In the genomic region with DNA sequence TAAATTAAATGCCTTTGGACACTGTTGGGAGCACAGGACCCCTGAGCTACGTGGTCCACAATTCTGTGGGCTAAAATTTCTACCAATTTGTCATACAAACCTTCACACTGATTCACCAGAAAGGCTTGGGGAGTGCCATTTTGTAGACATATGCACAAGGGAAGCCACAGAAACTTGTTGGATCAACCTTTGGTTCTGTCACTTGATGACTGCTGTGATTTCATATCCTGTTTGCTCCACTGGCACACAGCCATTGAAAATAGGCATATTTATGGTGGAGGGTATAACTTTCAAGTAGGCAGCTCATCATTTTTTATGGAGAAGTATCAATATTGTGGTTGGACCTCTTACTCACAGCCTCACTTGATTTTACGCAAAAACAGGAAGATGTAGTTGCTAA, we compare ENCODE assay signal across 18 cellular contexts. TPM values are rescaled to one million over a fixed set of nuclear protein-coding genes. Genes with fewer than 3 reads are reported as not detected.
DNase-seq lines count a peak whose midpoint lies in the region; ATAC-seq and TF ChIP-seq lines count a peak whose summit lies in the region.
"Had no signal": no experiment of that assay in that cellular context is flagged by ENCODE, and none has a peak within 500 bp of the region (broad histone marks: within the 10 kb centered on the region; RNA-seq: fewer than 3 reads in every experiment).

No MANE protein-coding gene starts in this region.

- no peaks in the 10 kb centered on the region for H3K9me2 ChIP-seq in PC-3 (replicated peaks; ENCODE audit: low read length)

- H3K27me3 ChIP-seq in PC-3 (ENCODE audit: low read length): no peaks in the 10 kb centered on the region

- no peak for DNase-seq in activated CD8-positive, alpha-beta T cell treated with anti-CD3 and anti-CD28 coated beads for 36 hours
- no peak for DNase-seq in activated CD8-positive, alpha-beta T cell treated with anti-CD3 and anti-CD28 coated beads, Interleukin-2, amount 10 ng/mL, durations not matched to agents 7 days and 5 days
- DNase-seq in ELR (ENCODE audit: low read depth) (peak; percentile 54), PC-3 (peak; percentile 70), epithelial cell of prostate (ENCODE audit: low read depth, low spot score) (no peak), GM19238 (ENCODE audit: insufficient read length, low spot score) (no peak), NCI-H526 treated with DMSO at 0.1 percent for 48 hours (lab: John Stamatoyannopoulos, UW) (no peak)
- DNase-seq: AML-193, DMS53, GF-D8, NCI-H1105 treated with DMSO at 0.1 percent for 48 hours, NCI-H187 treated with DMSO at 0.1 percent for 48 hours, NCI-H446, NCI-H82, SHP77 had no signal

- no peak overlapping the region for H3K4me3 ChIP-seq in PC-3 (ENCODE audit: low read length)
- H3K4me3 ChIP-seq: GM23338 had no signal

- no peak overlapping the region for H3K27ac Mint-ChIP-seq in activated CD8-positive, alpha-beta T cell treated with anti-CD3 and anti-CD28 coated beads for 36 hours
- no peak overlapping the region for H3K27ac Mint-ChIP-seq in activated CD8-positive, alpha-beta T cell treated with anti-CD3 and anti-CD28 coated beads, Interleukin-2, amount 10 ng/mL, durations not matched to agents 7 days and 5 days
- H3K27ac Mint-ChIP-seq: GM23338 had no signal

- peaks cover 18% of the 10 kb centered on the region for H3K4me1 Mint-ChIP-seq in activated CD8-positive, alpha-beta T cell treated with anti-CD3 and anti-CD28 coated beads for 36 hours (ENCODE audit: low read depth)
- peaks cover 8% of the 10 kb centered on the region for H3K4me1 Mint-ChIP-seq in activated CD8-positive, alpha-beta T cell treated with anti-CD3 and anti-CD28 coated beads, Interleukin-2, amount 10 ng/mL, durations not matched to agents 7 days and 5 days (ENCODE audit: low read depth)
- H3K4me1 Mint-ChIP-seq: GM23338 had no signal

- peaks cover 14% of the 10 kb centered on the region for H3K4me1 ChIP-seq in PC-3 (ENCODE audit: insufficient read depth, low read length)

- no peaks in the 10 kb centered on the region for H3K9me3 ChIP-seq in PC-3 (ENCODE audit: low read length)

- no peaks in the 10 kb centered on the region for H4K20me1 ChIP-seq in PC-3 (ENCODE audit: low read length)

- peaks cover 28% of the 10 kb centered on the region for H3K36me3 Mint-ChIP-seq in activated CD8-positive, alpha-beta T cell treated with anti-CD3 and anti-CD28 coated beads for 36 hours (ENCODE audit: low read depth)
- peaks cover 37% of the 10 kb centered on the region for H3K36me3 Mint-ChIP-seq in activated CD8-positive, alpha-beta T cell treated with anti-CD3 and anti-CD28 coated beads, Interleukin-2, amount 10 ng/mL, durations not matched to agents 7 days and 5 days (ENCODE audit: low read depth)

- no peaks in the 10 kb centered on the region for H3K9me3 Mint-ChIP-seq in activated CD8-positive, alpha-beta T cell treated with anti-CD3 and anti-CD28 coated beads for 36 hours
- no peaks in the 10 kb centered on the region for H3K9me3 Mint-ChIP-seq in activated CD8-positive, alpha-beta T cell treated with anti-CD3 and anti-CD28 coated beads, Interleukin-2, amount 10 ng/mL, durations not matched to agents 7 days and 5 days (ENCODE audit: insufficient read depth)
- H3K9me3 Mint-ChIP-seq: GM23338 had no signal

- no peak overlapping the region for H3K4me3 Mint-ChIP-seq in activated CD8-positive, alpha-beta T cell treated with anti-CD3 and anti-CD28 coated beads for 36 hours
- H3K4me3 Mint-ChIP-seq in activated CD8-positive, alpha-beta T cell treated with anti-CD3 and anti-CD28 coated beads, Interleukin-2, amount 10 ng/mL, durations not matched to agents 7 days and 5 days: no peak overlapping the region
- H3K4me3 Mint-ChIP-seq: CD4-positive, CD25-positive, alpha-beta regulatory T cell; GM23338 had no signal

- CTCF ChIA-PET in activated CD8-positive, alpha-beta T cell treated with anti-CD3 and anti-CD28 coated beads for 36 hours (lab: Charles Lee): interaction anchor here (0.6 to 1.6 kb wide), 5 partner anchors 18 to 565 kb away, joined by 3 to 5 read pairs (median 4); no protein-coding TSS in a partner anchor
- CTCF ChIA-PET in activated CD8-positive, alpha-beta T cell treated with anti-CD3 and anti-CD28 coated beads, Interleukin-2, amount 10 ng/mL, durations not matched to agents 7 days and 5 days (lab: Charles Lee): no interaction called here
- CTCF ChIA-PET in PC-3 (lab: Charles Lee): no interaction called here

- TF ChIP-seq CTCF in activated CD8-positive, alpha-beta T cell treated with anti-CD3 and anti-CD28 coated beads for 36 hours (IDR thresholded peaks at IDR 0.05): no peak
- no peak for TF ChIP-seq CTCF in PC-3 (conservative IDR thresholded peaks at IDR 0.05; ENCODE audit: low read depth, low read length)

- POLR2A ChIA-PET in activated CD8-positive, alpha-beta T cell treated with anti-CD3 and anti-CD28 coated beads for 36 hours (lab: Charles Lee): no interaction called here
- POLR2A ChIA-PET in activated CD8-positive, alpha-beta T cell treated with anti-CD3 and anti-CD28 coated beads, Interleukin-2, amount 10 ng/mL, durations not matched to agents 7 days and 5 days (lab: Charles Lee): no interaction called here
- POLR2A ChIA-PET in PC-3 (lab: Charles Lee; ENCODE audit: unreplicated experiment): no interaction called here

- peak overlapping the region; percentile 35 for H3K4me2 ChIP-seq in PC-3 (ENCODE audit: low read length)
- H3K4me2 ChIP-seq: GM23338 had no signal

- H3K9ac ChIP-seq in PC-3 (ENCODE audit: low read length): no peak overlapping the region

- BruUV-seq in PC-3 (replicated peaks; lab: Mats Ljungman, UMichigan): no TSS peak

- peaks cover 26% of the 10 kb centered on the region for H3K79me2 ChIP-seq in PC-3 (ENCODE audit: low read length)

- H3F3A ChIP-seq in PC-3 (ENCODE audit: low read length, unreplicated experiment): no peaks in the 10 kb centered on the region

- no peak overlapping the region for H2AFZ ChIP-seq in PC-3 (ENCODE audit: low read length)
- H2AFZ ChIP-seq: GM23338 had no signal

- peak overlapping the region; percentile 55 for H3K27ac ChIP-seq in PC-3 (ENCODE audit: low read length)
- H3K27ac ChIP-seq in epithelial cell of prostate: peak overlapping the region; percentile 41

- peaks cover 12% of the 10 kb centered on the region for H3K36me3 ChIP-seq in PC-3 (ENCODE audit: low read depth, low read length)

- peak; percentile 42 for ATAC-seq in activated CD8-positive, alpha-beta T cell treated with anti-CD3 and anti-CD28 coated beads for 36 hours
- no peak for ATAC-seq in activated CD8-positive, alpha-beta T cell treated with anti-CD3 and anti-CD28 coated beads, Interleukin-2, amount 10 ng/mL, durations not matched to agents 7 days and 5 days
- peak; percentile 55 for ATAC-seq in PC-3
- no peak for ATAC-seq in HG03108 (IDR thresholded peaks at IDR 0.05; ENCODE audit: unreplicated experiment)
- ATAC-seq: GM23338 had no signal

- H3K27me3 Mint-ChIP-seq in activated CD8-positive, alpha-beta T cell treated with anti-CD3 and anti-CD28 coated beads for 36 hours: no peaks in the 10 kb centered on the region
- no peaks in the 10 kb centered on the region for H3K27me3 Mint-ChIP-seq in activated CD8-positive, alpha-beta T cell treated with anti-CD3 and anti-CD28 coated beads, Interleukin-2, amount 10 ng/mL, durations not matched to agents 7 days and 5 days (ENCODE audit: low read depth)
- H3K27me3 Mint-ChIP-seq: CD4-positive, CD25-positive, alpha-beta regulatory T cell had no signal

- intact Hi-C loops in activated CD8-positive, alpha-beta T cell treated with anti-CD3 and anti-CD28 coated beads for 36 hours (cut with micrococcal nuclease): no loop called here
- intact Hi-C loops in PC-3 (cut with micrococcal nuclease): no loop called here

RNA-seq across cellular contexts. Expression of a gene that starts 10.4 kb away (rescaled TPM):
- total RNA-seq in activated CD8-positive, alpha-beta T cell treated with anti-CD3 and anti-CD28 coated beads for 36 hours: 10 to 100 TPM; 27.5 to 29.7 TPM
- 10 to 100 TPM; 31.1 to 31.5 TPM for total RNA-seq in activated CD8-positive, alpha-beta T cell treated with anti-CD3 and anti-CD28 coated beads, Interleukin-2, amount 10 ng/mL, durations not matched to agents 7 days and 5 days
- 24.0 and 24.7 TPM in 2 replicates for total RNA-seq in PC-3 (2014; rRNA removed)

Comparison
In these comparisons a context has a peak if more than half of its experiments do, and no peak if none do; other contexts are left out.
1. ATAC-seq: peak in activated CD8-positive, alpha-beta T cell treated with anti-CD3 and anti-CD28 coated beads for 36 hours (single experiment) and PC-3 (single experiment); none in activated CD8-positive, alpha-beta T cell treated with anti-CD3 and anti-CD28 coated beads, Interleukin-2, amount 10 ng/mL, durations not matched to agents 7 days and 5 days (single experiment) and HG03108 (single experiment).
2. DNase-seq: peak in ELR (single experiment) and PC-3 (single experiment); none in activated CD8-positive, alpha-beta T cell treated with anti-CD3 and anti-CD28 coated beads for 36 hours (single experiment), activated CD8-positive, alpha-beta T cell treated with anti-CD3 and anti-CD28 coated beads, Interleukin-2, amount 10 ng/mL, durations not matched to agents 7 days and 5 days (single experiment), epithelial cell of prostate (single experiment), GM19238 (single experiment) and NCI-H526 treated with DMSO at 0.1 percent for 48 hours (single experiment).